23 cellular contexts compared by ENCODE assay signal in the genomic region with DNA sequence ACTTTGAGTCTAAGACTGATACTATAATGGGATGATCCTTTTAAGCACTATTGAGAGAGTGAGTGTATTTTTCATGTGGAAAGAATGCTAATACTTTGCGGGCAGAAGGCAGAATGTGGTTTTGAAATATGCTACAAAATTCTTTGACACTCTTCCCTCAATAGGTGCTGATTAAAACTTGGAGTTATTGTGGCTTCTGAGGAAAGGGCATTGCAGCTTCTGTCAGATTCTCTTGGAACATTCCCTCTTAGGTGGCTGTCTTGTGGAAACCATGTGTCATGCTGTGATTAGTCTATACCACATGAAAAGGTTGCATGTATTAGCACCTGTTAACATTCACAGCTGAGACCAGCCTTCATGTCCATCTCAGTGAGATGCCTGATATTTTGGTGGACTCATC.
"Had no signal": no experiment of that assay in that cellular context is flagged by ENCODE, and none has a peak within 500 bp of the region (broad histone marks: within the 10 kb centered on the region; RNA-seq: fewer than 3 reads in every experiment).

No MANE protein-coding gene starts in this region.

- H3K27ac ChIP-seq: coronary artery, foreskin keratinocyte, heart left ventricle, ovary, suprapubic skin, tibial artery, upper lobe of left lung had no signal

- H3K4me1 Mint-ChIP-seq: endodermal cell; naive thymus-derived CD8-positive, alpha-beta T cell; stimulated activated effector memory CD8-positive, alpha-beta T cell treated with anti-CD3 and anti-CD28 coated beads, Interleukin-12 subunit alpha, Interleukin-12 subunit beta, amount 100 ng/mL, for 72 hours had no signal

- H3K4me2 ChIP-seq: smooth muscle cell had no signal

- FAIRE-seq: endothelial cell of umbilical vein, islet of Langerhans had no signal

- H3K27me3 ChIP-seq: foreskin keratinocyte, heart left ventricle, ovary, suprapubic skin, tibial artery, upper lobe of left lung had no signal

- H3K9me3 ChIP-seq: ovary had no signal

- H3K4me1 ChIP-seq: foreskin keratinocyte, suprapubic skin, tibial artery, upper lobe of left lung had no signal

- H3K4me3 Mint-ChIP-seq: endodermal cell; naive thymus-derived CD8-positive, alpha-beta T cell; stimulated activated effector memory CD8-positive, alpha-beta T cell treated with anti-CD3 and anti-CD28 coated beads, Interleukin-12 subunit alpha, Interleukin-12 subunit beta, amount 100 ng/mL, for 72 hours had no signal

- DNase-seq: effector CD4-positive, alpha-beta T cell; endodermal cell; erythroblast; heart left ventricle; hippocampal formation; kidney glomerular epithelial cell; mesendoderm; naive thymus-derived CD8-positive, alpha-beta T cell; nucleus accumbens; ovary; right cardiac atrium; stimulated activated CD4-positive, alpha-beta T cell treated with anti-CD3 and anti-CD28 coated beads, Interleukin-2, amount 100 ng/mL, for 48 hours; stimulated activated naive CD8-positive, alpha-beta T cell treated with anti-CD3 and anti-CD28 coated beads, Interleukin-15, Interleukin-2, amounts not matched to agents 100 U/mL and 50 U/mL, for 24 hours; tibial artery; upper lobe of left lung had no signal

- H3K36me3 Mint-ChIP-seq: naive thymus-derived CD8-positive, alpha-beta T cell; stimulated activated effector memory CD8-positive, alpha-beta T cell treated with anti-CD3 and anti-CD28 coated beads, Interleukin-12 subunit alpha, Interleukin-12 subunit beta, amount 100 ng/mL, for 72 hours had no signal

- H3K27me3 Mint-ChIP-seq: naive thymus-derived CD8-positive, alpha-beta T cell; progenitor cell of endocrine pancreas had no signal

- H3K4me3 ChIP-seq: coronary artery, heart left ventricle, ovary, smooth muscle cell, suprapubic skin, tibial artery, upper lobe of left lung had no signal

- H3K27ac Mint-ChIP-seq: endodermal cell; naive thymus-derived CD8-positive, alpha-beta T cell; progenitor cell of endocrine pancreas; stimulated activated effector memory CD8-positive, alpha-beta T cell treated with anti-CD3 and anti-CD28 coated beads, Interleukin-12 subunit alpha, Interleukin-12 subunit beta, amount 100 ng/mL, for 72 hours had no signal

- H3K36me3 ChIP-seq: heart left ventricle, ovary, suprapubic skin, tibial artery, upper lobe of left lung had no signal
